In the genomic region with DNA sequence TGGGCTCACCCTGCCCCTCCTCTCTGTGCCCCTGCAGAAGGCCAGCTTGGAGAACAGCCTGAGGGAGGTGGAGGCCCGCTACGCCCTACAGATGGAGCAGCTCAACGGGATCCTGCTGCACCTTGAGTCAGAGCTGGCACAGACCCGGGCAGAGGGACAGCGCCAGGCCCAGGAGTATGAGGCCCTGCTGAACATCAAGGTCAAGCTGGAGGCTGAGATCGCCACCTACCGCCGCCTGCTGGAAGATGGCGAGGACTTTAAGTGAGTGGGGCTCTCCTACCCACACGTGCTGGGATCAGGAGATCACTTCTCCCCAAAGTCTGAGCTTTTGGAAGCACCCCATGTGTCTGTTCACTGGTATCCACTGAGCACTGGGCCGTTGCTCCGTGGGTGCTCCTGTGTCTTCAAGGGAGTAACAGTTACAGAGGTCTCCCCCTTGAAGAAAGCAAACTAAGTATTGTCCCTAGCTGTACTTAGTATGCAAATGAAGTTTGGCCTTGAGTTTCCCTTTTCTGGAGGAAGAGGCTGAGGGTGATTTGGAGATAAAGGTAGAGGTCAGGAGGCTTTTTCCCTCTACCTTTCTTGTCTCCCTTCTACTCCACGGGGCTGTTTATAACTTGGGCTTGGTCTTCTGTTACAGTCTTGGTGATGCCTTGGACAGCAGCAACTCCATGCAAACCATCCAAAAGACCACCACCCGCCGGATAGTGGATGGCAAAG, we compare ENCODE assay signal across 2 cellular contexts.
A peak's percentile ranks its signal among the peaks of the same experiment; 100 is the strongest.
TF ChIP-seq lines count a peak whose summit lies in the region.

No MANE protein-coding gene starts in this region.

TF ChIP-seq in HCT116, 20 proteins besides CTCF, POLR2A, EP300 and RAD21:
- TF ChIP-seq CEBPB (IDR thresholded peaks at IDR 0.05; ENCODE audit: low read depth) (no peak), POLR2AphosphoS5 (IDR thresholded peaks at IDR 0.05; ENCODE audit: low read depth, low read length) (0 out of 2 replicates have a peak, but pooled peaks have one; percentile 2)

TF ChIP-seq in HepG2, 621 proteins besides CTCF, POLR2A, EP300 and RAD21:
- TF ChIP-seq POLR2G (IDR thresholded peaks at IDR 0.05; ENCODE audit: low read depth, low read length) (peak; percentile 6; the same call in 1 of the 2 replicates), AFF4 (CRISPR knock-in tag; IDR thresholded peaks at IDR 0.05) (no peak), HNRNPL (IDR thresholded peaks at IDR 0.05; ENCODE audit: low read depth, low read length) (0 out of 2 replicates have a peak, but pooled peaks have one; percentile 50), ZBTB33 (CRISPR knock-in tag; IDR thresholded peaks at IDR 0.05) (peak; percentile 90), STAG1 (CRISPR knock-in tag; IDR thresholded peaks at IDR 0.05) (0 out of 2 replicates have a peak, but pooled peaks have one; percentile 7), FOSL1 (CRISPR knock-in tag; IDR thresholded peaks at IDR 0.05; ENCODE audit: borderline replicate concordance) (no peak), ZSCAN30 (CRISPR knock-in tag; IDR thresholded peaks at IDR 0.05) (no peak)
- TF ChIP-seq, protein P1, sequence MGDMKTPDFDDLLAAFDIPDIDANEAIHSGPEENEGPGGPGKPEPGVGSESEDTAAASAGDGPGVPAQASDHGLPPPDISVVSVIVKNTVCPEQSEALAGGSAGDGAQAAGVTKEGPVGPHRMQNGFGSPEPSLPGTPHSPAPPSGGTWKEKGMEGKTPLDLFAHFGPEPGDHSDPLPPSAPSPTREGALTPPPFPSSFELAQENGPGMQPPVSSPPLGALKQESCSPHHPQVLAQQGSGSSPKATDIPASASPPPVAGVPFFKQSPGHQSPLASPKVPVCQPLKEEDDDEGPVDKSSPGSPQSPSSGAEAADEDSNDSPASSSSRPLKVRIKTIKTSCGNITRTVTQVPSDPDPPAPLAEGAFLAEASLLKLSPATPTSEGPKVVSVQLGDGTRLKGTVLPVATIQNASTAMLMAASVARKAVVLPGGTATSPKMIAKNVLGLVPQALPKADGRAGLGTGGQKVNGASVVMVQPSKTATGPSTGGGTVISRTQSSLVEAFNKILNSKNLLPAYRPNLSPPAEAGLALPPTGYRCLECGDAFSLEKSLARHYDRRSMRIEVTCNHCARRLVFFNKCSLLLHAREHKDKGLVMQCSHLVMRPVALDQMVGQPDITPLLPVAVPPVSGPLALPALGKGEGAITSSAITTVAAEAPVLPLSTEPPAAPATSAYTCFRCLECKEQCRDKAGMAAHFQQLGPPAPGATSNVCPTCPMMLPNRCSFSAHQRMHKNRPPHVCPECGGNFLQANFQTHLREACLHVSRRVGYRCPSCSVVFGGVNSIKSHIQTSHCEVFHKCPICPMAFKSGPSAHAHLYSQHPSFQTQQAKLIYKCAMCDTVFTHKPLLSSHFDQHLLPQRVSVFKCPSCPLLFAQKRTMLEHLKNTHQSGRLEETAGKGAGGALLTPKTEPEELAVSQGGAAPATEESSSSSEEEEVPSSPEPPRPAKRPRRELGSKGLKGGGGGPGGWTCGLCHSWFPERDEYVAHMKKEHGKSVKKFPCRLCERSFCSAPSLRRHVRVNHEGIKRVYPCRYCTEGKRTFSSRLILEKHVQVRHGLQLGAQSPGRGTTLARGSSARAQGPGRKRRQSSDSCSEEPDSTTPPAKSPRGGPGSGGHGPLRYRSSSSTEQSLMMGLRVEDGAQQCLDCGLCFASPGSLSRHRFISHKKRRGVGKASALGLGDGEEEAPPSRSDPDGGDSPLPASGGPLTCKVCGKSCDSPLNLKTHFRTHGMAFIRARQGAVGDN (CRISPR knock-in tag; IDR thresholded peaks at IDR 0.05) = peak; percentile 45; the same call in 1 of the 2 replicates
TF ChIP-seq in HepG2: peak in this region for 5.
